Comparison of ENCODE assay signal across 33 cellular contexts in genomic region chr9:32412440-32412839, GRCh38.
"Had no signal": no experiment of that assay in that cellular context is flagged by ENCODE, and none has a peak within 500 bp of the region (broad histone marks: within the 10 kb centered on the region; RNA-seq: fewer than 3 reads in every experiment).

No MANE protein-coding gene starts in this region.

- H3K27ac ChIP-seq: ascending aorta, cardiac muscle cell, VCaP had no signal

- ATAC-seq: activated CD8-positive, alpha-beta memory T cell treated with anti-CD3 and anti-CD28 coated beads, Interleukin-2, amount 10 ng/mL, durations not matched to agents 7 days and 5 days; activated CD8-positive, alpha-beta T cell treated with anti-CD3 and anti-CD28 coated beads, Interleukin-2, amount 10 ng/mL, durations not matched to agents 7 days and 5 days; activated naive CD4-positive, alpha-beta T cell treated with anti-CD3 and anti-CD28 coated beads, Interleukin-2, amount 50 U/mL, for 72 hours had no signal

- H3K27ac Mint-ChIP-seq: activated B cell treated with CpG ODN at 0.5 μM for 24 hours; activated CD4-positive, alpha-beta memory T cell treated with anti-CD3 and anti-CD28 coated beads, Interleukin-2, amount 10 ng/mL, durations not matched to agents 7 days and 5 days; activated CD4-positive, alpha-beta T cell treated with anti-CD3 and anti-CD28 coated beads, Interleukin-2, amount 10 ng/mL, durations not matched to agents 7 days and 5 days; activated CD8-positive, alpha-beta memory T cell treated with anti-CD3 and anti-CD28 coated beads, Interleukin-2, amount 10 ng/mL, durations not matched to agents 7 days and 5 days; activated CD8-positive, alpha-beta T cell treated with anti-CD3 and anti-CD28 coated beads, Interleukin-2, amount 10 ng/mL, durations not matched to agents 7 days and 5 days; activated naive CD4-positive, alpha-beta T cell treated with anti-CD3 and anti-CD28 coated beads, Interleukin-2, amount 10 ng/mL, durations not matched to agents 7 days and 5 days; activated naive CD4-positive, alpha-beta T cell treated with anti-CD3 and anti-CD28 coated beads, Interleukin-2, amount 50 U/mL, for 72 hours; activated naive CD8-positive, alpha-beta T cell treated with anti-CD3 and anti-CD28 coated beads for 36 hours; activated T-cell treated with anti-CD3 and anti-CD28 coated beads, Interleukin-2, amount 50 U/mL, for 24 hours; activated T-helper 2 cell treated with anti-CD3 and anti-CD28 coated beads, Interferon-gamma antibody, Interleukin-2, Interleukin-4, amounts not matched to agents 10 μg/mL and 5 μg/mL and 100 μg/mL, durations not matched to agents 14 hours and 24 hours and 36 hours; T-helper 2 cell treated with Interferon-gamma antibody and Interleukin-4, amounts not matched to agents 5 μg/mL and 100 μg/mL, for 36 hours had no signal

- H3K4me1 Mint-ChIP-seq: activated B cell treated with CpG ODN at 0.5 μM for 24 hours; activated CD4-positive, alpha-beta memory T cell treated with anti-CD3 and anti-CD28 coated beads, Interleukin-2, amount 10 ng/mL, durations not matched to agents 7 days and 5 days; activated CD4-positive, alpha-beta T cell treated with anti-CD3 and anti-CD28 coated beads, Interleukin-2, amount 10 ng/mL, durations not matched to agents 7 days and 5 days; activated CD8-positive, alpha-beta memory T cell treated with anti-CD3 and anti-CD28 coated beads, Interleukin-2, amount 10 ng/mL, durations not matched to agents 7 days and 5 days; activated naive CD4-positive, alpha-beta T cell treated with anti-CD3 and anti-CD28 coated beads, Interleukin-2, amount 10 ng/mL, durations not matched to agents 7 days and 5 days; activated naive CD8-positive, alpha-beta T cell treated with anti-CD3 and anti-CD28 coated beads for 36 hours; brain; central memory CD8-positive, alpha-beta T cell had no signal

- H3K27me3 ChIP-seq: ascending aorta, cardiac muscle cell had no signal

- H3K9me3 Mint-ChIP-seq: activated B cell treated with CpG ODN at 0.5 μM for 24 hours; activated CD4-positive, alpha-beta memory T cell treated with anti-CD3 and anti-CD28 coated beads, Interleukin-2, amount 10 ng/mL, durations not matched to agents 7 days and 5 days; activated CD4-positive, alpha-beta T cell treated with anti-CD3 and anti-CD28 coated beads, Interleukin-2, amount 10 ng/mL, durations not matched to agents 7 days and 5 days; activated naive CD4-positive, alpha-beta T cell treated with anti-CD3 and anti-CD28 coated beads, Interleukin-2, amount 10 ng/mL, durations not matched to agents 7 days and 5 days; activated naive CD4-positive, alpha-beta T cell treated with anti-CD3 and anti-CD28 coated beads, Interleukin-2, amount 50 U/mL, for 72 hours; activated naive CD8-positive, alpha-beta T cell treated with anti-CD3 and anti-CD28 coated beads for 36 hours; activated T-cell treated with anti-CD3 and anti-CD28 coated beads, Interleukin-2, amount 50 U/mL, for 24 hours; activated T-helper 2 cell treated with anti-CD3 and anti-CD28 coated beads, Interferon-gamma antibody, Interleukin-2, Interleukin-4, amounts not matched to agents 10 μg/mL and 5 μg/mL and 100 μg/mL, durations not matched to agents 14 hours and 24 hours and 36 hours; brain; central memory CD8-positive, alpha-beta T cell; T-helper 2 cell treated with Interferon-gamma antibody and Interleukin-4, amounts not matched to agents 5 μg/mL and 100 μg/mL, for 36 hours had no signal

- H3K27me3 Mint-ChIP-seq: activated B cell treated with CpG ODN at 0.5 μM for 24 hours; activated CD4-positive, alpha-beta memory T cell treated with anti-CD3 and anti-CD28 coated beads, Interleukin-2, amount 10 ng/mL, durations not matched to agents 7 days and 5 days; activated CD4-positive, alpha-beta T cell treated with anti-CD3 and anti-CD28 coated beads, Interleukin-2, amount 10 ng/mL, durations not matched to agents 7 days and 5 days; activated CD8-positive, alpha-beta memory T cell treated with anti-CD3 and anti-CD28 coated beads, Interleukin-2, amount 10 ng/mL, durations not matched to agents 7 days and 5 days; activated naive CD4-positive, alpha-beta T cell treated with anti-CD3 and anti-CD28 coated beads, Interleukin-2, amount 10 ng/mL, durations not matched to agents 7 days and 5 days; activated naive CD8-positive, alpha-beta T cell treated with anti-CD3 and anti-CD28 coated beads for 36 hours; activated T-cell treated with anti-CD3 and anti-CD28 coated beads, Interleukin-2, amount 50 U/mL, for 24 hours; brain; central memory CD8-positive, alpha-beta T cell had no signal

- DNase-seq: activated B cell treated with CpG ODN at 0.5 μM for 24 hours; activated CD4-positive, alpha-beta memory T cell treated with anti-CD3 and anti-CD28 coated beads, Interleukin-2, amount 10 ng/mL, durations not matched to agents 7 days and 5 days; activated CD4-positive, alpha-beta T cell treated with anti-CD3 and anti-CD28 coated beads for 4 hours; activated CD4-positive, alpha-beta T cell treated with anti-CD3 and anti-CD28 coated beads, Interleukin-2, amount 10 ng/mL, durations not matched to agents 7 days and 5 days; activated CD4-positive, alpha-beta T cell treated with anti-CD3 and anti-CD28 coated beads, Interleukin-2, amount 50 U/mL, for 48 hours; activated CD4-positive, CD25-positive, alpha-beta regulatory T cell treated with anti-CD3 and anti-CD28 coated beads, Interleukin-2, amount 50 U/mL, for 72 hours; activated CD8-positive, alpha-beta memory T cell treated with anti-CD3 and anti-CD28 coated beads for 24 hours; activated CD8-positive, alpha-beta memory T cell treated with anti-CD3 and anti-CD28 coated beads, Interleukin-2, amount 10 ng/mL, durations not matched to agents 7 days and 5 days; activated CD8-positive, alpha-beta memory T cell treated with anti-CD3 and anti-CD28 coated beads, Interleukin-2, amount 50 U/mL, for 48 hours; activated CD8-positive, alpha-beta T cell treated with anti-CD3 and anti-CD28 coated beads, Interleukin-2, amount 10 ng/mL, durations not matched to agents 7 days and 5 days; activated effector memory CD4-positive, alpha-beta T cell treated with Interleukin-2 at 50 U/mL for 16 hours; activated gamma-delta T cell; activated naive CD4-positive, alpha-beta T cell treated with anti-CD3 and anti-CD28 coated beads, Interleukin-2, amount 10 ng/mL, durations not matched to agents 7 days and 5 days; activated naive CD4-positive, alpha-beta T cell treated with Interleukin-2 at 50 U/mL for 16 hours; activated naive CD8-positive, alpha-beta T cell treated with anti-CD3 and anti-CD28 coated beads for 36 hours; activated T-cell treated with anti-CD3 and anti-CD28 coated beads, Interleukin-2, amount 50 U/mL, for 24 hours; activated T-cell treated with anti-CD3 and anti-CD28 coated beads, Interleukin-2, amount 50 U/mL, for 48 hours; amygdala; anterior cingulate cortex; caudate nucleus; cerebellar nuclear complex; T-helper 2 cell; T-helper 9 cell had no signal

- H3K4me3 Mint-ChIP-seq: activated B cell treated with CpG ODN at 0.5 μM for 24 hours; activated CD4-positive, alpha-beta memory T cell treated with anti-CD3 and anti-CD28 coated beads, Interleukin-2, amount 10 ng/mL, durations not matched to agents 7 days and 5 days; activated CD4-positive, alpha-beta T cell treated with anti-CD3 and anti-CD28 coated beads, Interleukin-2, amount 10 ng/mL, durations not matched to agents 7 days and 5 days; activated CD8-positive, alpha-beta memory T cell treated with anti-CD3 and anti-CD28 coated beads, Interleukin-2, amount 10 ng/mL, durations not matched to agents 7 days and 5 days; activated CD8-positive, alpha-beta T cell treated with anti-CD3 and anti-CD28 coated beads, Interleukin-2, amount 10 ng/mL, durations not matched to agents 7 days and 5 days; activated naive CD4-positive, alpha-beta T cell treated with anti-CD3 and anti-CD28 coated beads, Interleukin-2, amount 10 ng/mL, durations not matched to agents 7 days and 5 days; activated naive CD8-positive, alpha-beta T cell treated with anti-CD3 and anti-CD28 coated beads for 36 hours; activated T-cell treated with anti-CD3 and anti-CD28 coated beads, Interleukin-2, amount 50 U/mL, for 24 hours; brain; central memory CD8-positive, alpha-beta T cell; T-helper 2 cell treated with Interferon-gamma antibody and Interleukin-4, amounts not matched to agents 5 μg/mL and 100 μg/mL, for 36 hours had no signal

- FAIRE-seq: bronchial epithelial cell, TTC549 had no signal

- H3K4me1 ChIP-seq: ascending aorta had no signal

- H3K4me3 ChIP-seq: ascending aorta, cardiac muscle cell had no signal

- H3K9me3 ChIP-seq: ascending aorta had no signal
